ENCODE assay signal across 7 cellular contexts in genomic region chr1:217955723-217956122, GRCh38.
"Had no signal": no experiment of that assay in that cellular context is flagged by ENCODE, and none has a peak within 500 bp of the region (broad histone marks: within the 10 kb centered on the region; RNA-seq: fewer than 3 reads in every experiment).

No MANE protein-coding gene starts in this region.

- ATAC-seq: HCT116, HepG2 had no signal

- H3K27me3 Mint-ChIP-seq: IgD-negative memory B cell had no signal

- H3K4me3 Mint-ChIP-seq: HFFc6, IgD-negative memory B cell had no signal

- H3K27ac Mint-ChIP-seq: HFFc6, IgD-negative memory B cell had no signal

- H3K9me3 ChIP-seq: HAP-1 had no signal

- H3K4me1 ChIP-seq: HAP-1 had no signal

- H2AFZ ChIP-seq: GM23248 had no signal

- H3K27ac ChIP-seq: GM23248, HL-60 had no signal

- DNase-seq: GM23248, HFFc6 had no signal

- H3K36me3 ChIP-seq: HAP-1 had no signal

- H3K4me3 ChIP-seq: GM23248, HAP-1 had no signal

- H3K4me1 Mint-ChIP-seq: IgD-negative memory B cell had no signal

- H3K36me3 Mint-ChIP-seq: IgD-negative memory B cell had no signal

- H3K9ac ChIP-seq: GM23248 had no signal
